Comparison of ENCODE assay signal across 17 cellular contexts in genomic region chr2:169225906-169226305, GRCh38.
A peak's percentile ranks its signal among the peaks of the same experiment; 100 is the strongest.
DNase-seq lines count a peak whose midpoint lies in the region; ATAC-seq and TF ChIP-seq lines count a peak whose summit lies in the region.
"Had no signal": no experiment of that assay in that cellular context is flagged by ENCODE, and none has a peak within 500 bp of the region (broad histone marks: within the 10 kb centered on the region; RNA-seq: fewer than 3 reads in every experiment).

No MANE protein-coding gene starts in this region.

- ATAC-seq in HG03469 (IDR thresholded peaks at IDR 0.05; ENCODE audit: unreplicated experiment) = no peak
- ATAC-seq: GM12878 had no signal

- H3K4me3 ChIP-seq in epithelial cell of esophagus (ENCODE audit: low read length) = no peak overlapping the region
- H3K4me3 ChIP-seq: GM12878, GM23248, HAP-1, K562 had no signal

- TF ChIP-seq CTCF in epithelial cell of esophagus (IDR thresholded peaks at IDR 0.05; ENCODE audit: insufficient read depth, low read depth, low read length, missing control alignments) = no peak

- DNase-seq in NCI-H226 (peak; percentile 32), epithelial cell of esophagus (ENCODE audit: low read depth) (peak; percentile 6), kidney tubule cell (ENCODE audit: low spot score) (peak; percentile 20), EL (no peak), GM03348 (ENCODE audit: low spot score) (no peak)
- no peak for DNase-seq in stimulated activated CD4-positive, alpha-beta T cell treated with anti-CD3 and anti-CD28 coated beads, Interleukin-1b, Interleukin-23, amount 100 ng/mL, for 48 hours
- DNase-seq: ACHN; BE2C; Caco-2; CD4-positive, alpha-beta T cell; GF-D8; GM23248; IMR-90 had no signal

Comparison
In these comparisons a context has a peak if more than half of its experiments do, and no peak if none do; other contexts are left out.
1. DNase-seq: peak in NCI-H226 (single experiment), epithelial cell of esophagus (single experiment) and kidney tubule cell (single experiment); none in EL (single experiment), stimulated activated CD4-positive, alpha-beta T cell treated with anti-CD3 and anti-CD28 coated beads, Interleukin-1b, Interleukin-23, amount 100 ng/mL, for 48 hours (single experiment) and GM03348 (single experiment).